Comparison of ENCODE assay signal across 32 cellular contexts in genomic region chr6:158828807-158829206, GRCh38.
"Had no signal": no experiment of that assay in that cellular context is flagged by ENCODE, and none has a peak within 500 bp of the region (broad histone marks: within the 10 kb centered on the region; RNA-seq: fewer than 3 reads in every experiment).

No MANE protein-coding gene starts in this region.

- ATAC-seq: activated CD4-positive, alpha-beta T cell treated with anti-CD3 and anti-CD28 coated beads for 36 hours; activated T-cell treated with anti-CD3 and anti-CD28 coated beads, Interleukin-2, amount 50 U/mL, for 72 hours; effector memory CD8-positive, alpha-beta T cell; gastroesophageal sphincter; heart right ventricle; T-helper 17 cell had no signal

- H3K36me3 ChIP-seq: brain microvascular endothelial cell, esophagus squamous epithelium, gastroesophageal sphincter, heart right ventricle, WERI-Rb-1 had no signal

- H3K27ac ChIP-seq: brain microvascular endothelial cell, epithelial cell of prostate, esophagus squamous epithelium, gastroesophageal sphincter, heart right ventricle, WERI-Rb-1 had no signal

- H3K9me3 ChIP-seq: esophagus squamous epithelium, gastroesophageal sphincter, heart right ventricle had no signal

- DNase-seq: activated CD4-positive, alpha-beta memory T cell treated with anti-CD3 and anti-CD28 coated beads, Interleukin-2, amount 10 ng/mL, durations not matched to agents 7 days and 5 days; activated CD4-positive, alpha-beta T cell treated with anti-CD3 and anti-CD28 coated beads for 36 hours; activated CD4-positive, alpha-beta T cell treated with anti-CD3 and anti-CD28 coated beads, Interleukin-2, amount 10 ng/mL, durations not matched to agents 7 days and 5 days; activated CD4-positive, alpha-beta T cell treated with anti-CD3 and anti-CD28 coated beads, Interleukin-2, amount 50 U/mL, for 4 hours; activated CD4-positive, CD25-positive, alpha-beta regulatory T cell; activated CD4-positive, CD25-positive, alpha-beta regulatory T cell treated with anti-CD3 and anti-CD28 coated beads, Interleukin-2, amount 50 U/mL, for 72 hours; activated gamma-delta T cell; activated naive CD4-positive, alpha-beta T cell; activated naive CD4-positive, alpha-beta T cell treated with anti-CD3 and anti-CD28 coated beads, Interleukin-2, amount 10 ng/mL, durations not matched to agents 7 days and 5 days; activated T-cell treated with anti-CD3 and anti-CD28 coated beads for 4 hours; activated T-cell treated with anti-CD3 and anti-CD28 coated beads, Interleukin-2, amount 50 U/mL, for 24 hours; activated T-cell treated with anti-CD3 and anti-CD28 coated beads, Interleukin-2, amount 50 U/mL, for 72 hours; amniotic stem cell; anterior cingulate cortex; brain microvascular endothelial cell; cortex of kidney; dermis blood vessel endothelial cell; effector CD4-positive, alpha-beta T cell; effector memory CD8-positive, alpha-beta T cell; esophagus squamous epithelium; foreskin melanocyte; heart right ventricle; T-helper 1 cell; T-helper 17 cell; T1000; WERI-Rb-1 had no signal

- H3K4me3 ChIP-seq: esophagus squamous epithelium, gastroesophageal sphincter, heart right ventricle had no signal

- H3K27me3 ChIP-seq: brain microvascular endothelial cell, esophagus squamous epithelium, gastroesophageal sphincter, heart right ventricle had no signal

- FAIRE-seq: astrocyte, bronchial epithelial cell, endometrium, endothelial cell of umbilical vein had no signal
